1 cellular context compared by ENCODE assay signal in the genomic region with DNA sequence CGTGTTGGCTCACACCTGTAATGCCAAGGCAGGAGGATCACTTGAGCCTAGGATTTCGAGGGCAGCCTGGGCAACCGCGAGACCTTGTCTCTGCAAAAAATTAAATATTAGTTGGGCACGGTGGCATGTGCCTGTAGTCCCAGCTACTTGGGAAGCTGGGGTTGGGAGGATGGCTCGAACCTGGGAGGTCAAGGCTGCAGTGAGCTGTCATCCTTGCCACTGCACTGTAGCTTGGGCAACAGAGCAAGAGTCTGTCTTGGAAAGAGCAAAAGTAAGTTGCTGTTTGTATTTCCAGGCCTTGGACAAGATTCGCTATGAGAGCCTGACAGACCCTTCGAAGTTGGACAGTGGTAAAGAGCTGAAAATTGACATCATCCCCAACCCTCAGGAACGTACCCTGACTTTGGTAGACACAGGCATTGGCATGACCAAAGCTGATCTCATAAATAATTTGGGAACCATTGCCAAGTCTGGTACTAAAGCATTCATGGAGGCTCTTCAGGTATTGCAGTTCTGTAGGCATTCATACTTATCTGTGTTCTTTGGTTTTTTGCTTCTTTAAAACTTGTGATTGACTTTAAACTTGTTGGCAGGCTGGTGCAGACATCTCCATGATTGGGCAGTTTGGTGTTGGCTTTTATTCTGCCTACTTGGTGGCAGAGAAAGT.
TF ChIP-seq lines count a peak whose summit lies in the region.

No MANE protein-coding gene starts in this region.

TF ChIP-seq in GM12878, 131 proteins besides CTCF, POLR2A, EP300 and RAD21:
- no peak for TF ChIP-seq IRF3 (IDR thresholded peaks at IDR 0.05)
- TF ChIP-seq, protein P1, sequence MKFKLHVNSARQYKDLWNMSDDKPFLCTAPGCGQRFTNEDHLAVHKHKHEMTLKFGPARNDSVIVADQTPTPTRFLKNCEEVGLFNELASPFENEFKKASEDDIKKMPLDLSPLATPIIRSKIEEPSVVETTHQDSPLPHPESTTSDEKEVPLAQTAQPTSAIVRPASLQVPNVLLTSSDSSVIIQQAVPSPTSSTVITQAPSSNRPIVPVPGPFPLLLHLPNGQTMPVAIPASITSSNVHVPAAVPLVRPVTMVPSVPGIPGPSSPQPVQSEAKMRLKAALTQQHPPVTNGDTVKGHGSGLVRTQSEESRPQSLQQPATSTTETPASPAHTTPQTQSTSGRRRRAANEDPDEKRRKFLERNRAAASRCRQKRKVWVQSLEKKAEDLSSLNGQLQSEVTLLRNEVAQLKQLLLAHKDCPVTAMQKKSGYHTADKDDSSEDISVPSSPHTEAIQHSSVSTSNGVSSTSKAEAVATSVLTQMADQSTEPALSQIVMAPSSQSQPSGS (IDR thresholded peaks at IDR 0.05; ENCODE audit: low read length) = no peak
- no peak for TF ChIP-seq HDGF (IDR thresholded peaks at IDR 0.05)
- no peak for TF ChIP-seq ATF7 (IDR thresholded peaks at IDR 0.05; ENCODE audit: low read depth)
- no peak for TF ChIP-seq JUNB (IDR thresholded peaks at IDR 0.05)
- TF ChIP-seq POLR2AphosphoS5 (IDR thresholded peaks at IDR 0.05; ENCODE audit: low read length) = peak; percentile 58
- TF ChIP-seq CREB1 (IDR thresholded peaks at IDR 0.05; ENCODE audit: low read depth) = no peak
- TF ChIP-seq ZNF622 (IDR thresholded peaks at IDR 0.05) = no peak
- TF ChIP-seq REST (IDR thresholded peaks at IDR 0.05; ENCODE audit: low read depth, low read length) = no peak
- peak; percentile 37; the same call in 1 of the 2 replicates for TF ChIP-seq BACH1 (IDR thresholded peaks at IDR 0.05; ENCODE audit: borderline replicate concordance)
- no peak for TF ChIP-seq SMARCA5 (IDR thresholded peaks at IDR 0.05)
- TF ChIP-seq FOS (IDR thresholded peaks at IDR 0.05; ENCODE audit: borderline replicate concordance, extremely low read depth, insufficient read length) = no peak
- TF ChIP-seq SREBF2 (IDR thresholded peaks at IDR 0.05; ENCODE audit: low read length) = no peak
- no peak for TF ChIP-seq ZZZ3 (IDR thresholded peaks at IDR 0.05; ENCODE audit: control insufficient read depth, insufficient read length, low read depth)
